20 cellular contexts compared by ENCODE assay signal in genomic region chr11:33900159-33900855, GRCh38. TPM values are rescaled to one million over a fixed set of nuclear protein-coding genes. Genes with fewer than 3 reads are reported as not detected.
DNase-seq lines count a peak whose midpoint lies in the region; ATAC-seq and TF ChIP-seq lines count a peak whose summit lies in the region.
"Had no signal": no experiment of that assay in that cellular context is flagged by ENCODE, and none has a peak within 500 bp of the region (broad histone marks: within the 10 kb centered on the region; RNA-seq: fewer than 3 reads in every experiment).

No MANE protein-coding gene starts in this region.

- no peak for TF ChIP-seq CTCF in spleen (IDR thresholded peaks at IDR 0.05 in 8 of 11, conservative IDR thresholded peaks at IDR 0.05 in 3 of 11)

- no peaks in the 10 kb centered on the region for H3K36me3 ChIP-seq in BLaER1 treated with 17β-estradiol and CSF1 and Interleukin-3, amounts not matched to agents 10 nM and 100 nM
- H3K36me3 ChIP-seq in spleen = no peaks in the 10 kb centered on the region
- H3K36me3 ChIP-seq: HAP-1, prostate gland, thyroid gland had no signal

- peak; percentile 23 for DNase-seq in KG1 (lab: John Stamatoyannopoulos, UW)
- DNase-seq in spleen = no peak
- DNase-seq in activated CD4-positive, alpha-beta T cell treated with anti-CD3 and anti-CD28 coated beads, Interleukin-2, amount 50 U/mL, for 1 hour = no peak
- no peak for DNase-seq in HEK293T (ENCODE audit: extremely low spot score)
- no peak for DNase-seq in T-helper 1 cell
- DNase-seq: activated CD4-positive, alpha-beta T cell treated with anti-CD3 and anti-CD28 coated beads for 1 hour; activated effector memory CD4-positive, alpha-beta T cell treated with Interleukin-2 at 50 U/mL for 16 hours; activated T-cell treated with anti-CD3 and anti-CD28 coated beads for 4 hours; central memory CD4-positive, alpha-beta T cell; DMS53; left cardiac atrium; MM.1S; Right ventricle myocardium superior; stimulated activated naive CD4-positive, alpha-beta T cell treated with Interleukin-2 at 50 U/mL for 16 hours; thyroid gland had no signal

- no peaks in the 10 kb centered on the region for H3K27me3 Mint-ChIP-seq in dendritic cell treated with granulocyte-macrophage colony-stimulating factor and Interleukin-4, amounts not matched to agents 40 ng/mL and 50 ng/mL, for 4 days

- peaks cover 0 to 27% (median 5%) of the 10 kb centered on the region in 11 experiments; a peak in 13 of 22 replicates for H3K9me3 ChIP-seq in BLaER1 treated with 17β-estradiol and CSF1 and Interleukin-3, amounts not matched to agents 10 nM and 100 nM (replicated peaks in 1 of 11)
- no peaks in the 10 kb centered on the region for H3K9me3 ChIP-seq in spleen
- H3K9me3 ChIP-seq: HAP-1, prostate gland, thyroid gland had no signal

- no peak overlapping the region for H3K4me3 Mint-ChIP-seq in dendritic cell treated with granulocyte-macrophage colony-stimulating factor and Interleukin-4, amounts not matched to agents 40 ng/mL and 50 ng/mL, for 4 days

- H3K9ac ChIP-seq in BLaER1 treated with 17β-estradiol and CSF1 and Interleukin-3, amounts not matched to agents 10 nM and 100 nM = peak overlapping the region in 5 of 11 experiments; percentile 1 to 93 (median 15); a peak in 4 of 22 replicates

- H4K20me1 ChIP-seq in BLaER1 treated with 17β-estradiol and CSF1 and Interleukin-3, amounts not matched to agents 10 nM and 100 nM = no peaks in the 10 kb centered on the region

- H3K27ac Mint-ChIP-seq in dendritic cell treated with granulocyte-macrophage colony-stimulating factor and Interleukin-4, amounts not matched to agents 40 ng/mL and 50 ng/mL, for 4 days = peak overlapping the region; percentile 38

- intact Hi-C loops in dendritic cell treated with granulocyte-macrophage colony-stimulating factor and Interleukin-4, amounts not matched to agents 40 ng/mL and 50 ng/mL, for 4 days (cut with micrococcal nuclease) = no loop called here
- intact Hi-C loops in spleen (cut with DNase I; ENCODE audit: low total_unique reads) = no loop called here

- H3K27me3 ChIP-seq in BLaER1 treated with 17β-estradiol and CSF1 and Interleukin-3, amounts not matched to agents 10 nM and 100 nM = no peaks in the 10 kb centered on the region
- no peaks in the 10 kb centered on the region for H3K27me3 ChIP-seq in spleen (replicated peaks in 1 of 7)
- H3K27me3 ChIP-seq: thyroid gland had no signal

- no peaks in the 10 kb centered on the region for H3K9me3 Mint-ChIP-seq in dendritic cell treated with granulocyte-macrophage colony-stimulating factor and Interleukin-4, amounts not matched to agents 40 ng/mL and 50 ng/mL, for 4 days

- CTCF ChIA-PET in HEK293T (lab: Yijun Ruan, JAX) = interaction anchor here (0.5 kb wide), 1 partner anchor 747 kb away, joined by 4 read pairs; no protein-coding TSS in a partner anchor

- ATAC-seq in HG03457 (IDR thresholded peaks at IDR 0.05; ENCODE audit: unreplicated experiment) = no peak

- no peaks in the 10 kb centered on the region for H3K36me3 Mint-ChIP-seq in dendritic cell treated with granulocyte-macrophage colony-stimulating factor and Interleukin-4, amounts not matched to agents 40 ng/mL and 50 ng/mL, for 4 days (ENCODE audit: low read depth)

- POLR2A ChIA-PET in HEK293T (lab: Yijun Ruan, JAX) = interaction anchor here (0.7 kb wide), 1 partner anchor 241 kb away, joined by 4 read pairs; no protein-coding TSS in a partner anchor

- H3K4me1 ChIP-seq in BLaER1 treated with 17β-estradiol and CSF1 and Interleukin-3, amounts not matched to agents 10 nM and 100 nM = peaks cover 43 to 74% (median 57%) of the 10 kb centered on the region in 10 experiments
- peaks cover 13 to 63% (median 38%) of the 10 kb centered on the region in 6 donors for H3K4me1 ChIP-seq in spleen
- H3K4me1 ChIP-seq: HAP-1, prostate gland had no signal

- no peak overlapping the region for H3K4me3 ChIP-seq in BLaER1 treated with 17β-estradiol and CSF1 and Interleukin-3, amounts not matched to agents 10 nM and 100 nM
- H3K4me3 ChIP-seq in spleen = no peak overlapping the region
- H3K4me3 ChIP-seq: HAP-1, prostate gland, thyroid gland had no signal

- no peak for TF ChIP-seq POLR2A in spleen (IDR thresholded peaks at IDR 0.05)

- peak overlapping the region; percentile 47 to 98 (median 69) for H3K4me2 ChIP-seq in BLaER1 treated with 17β-estradiol and CSF1 and Interleukin-3, amounts not matched to agents 10 nM and 100 nM

- peak overlapping the region in 6 of 11 experiments; percentile 30 to 98 (median 98); a peak in 11 of 22 replicates for H3K27ac ChIP-seq in BLaER1 treated with 17β-estradiol and CSF1 and Interleukin-3, amounts not matched to agents 10 nM and 100 nM
- H3K27ac ChIP-seq in spleen = peak overlapping the region in 6 of 8 donors; percentile 41 to 76 (median 69)
- H3K27ac ChIP-seq: prostate gland had no signal

- peaks cover 45% of the 10 kb centered on the region for H3K4me1 Mint-ChIP-seq in dendritic cell treated with granulocyte-macrophage colony-stimulating factor and Interleukin-4, amounts not matched to agents 40 ng/mL and 50 ng/mL, for 4 days (ENCODE audit: low read depth)

- 21 to 40% (median 34%) methylated on average over 7 of the region's 7 CpGs for WGBS in spleen, 5 donors

TF ChIP-seq in HEK293T, 16 proteins besides CTCF, POLR2A, EP300 and RAD21:
- TF ChIP-seq SUZ12 (IDR thresholded peaks at IDR 0.05) = no peak
- TF ChIP-seq SP1 (IDR thresholded peaks at IDR 0.05) = no peak
- TF ChIP-seq HDGF (IDR thresholded peaks at IDR 0.05; ENCODE audit: borderline replicate concordance) = no peak
- TF ChIP-seq ELF4 (IDR thresholded peaks at IDR 0.05) = no peak
- no peak for TF ChIP-seq BHLHE40 (IDR thresholded peaks at IDR 0.05; ENCODE audit: borderline replicate concordance)
- no peak for TF ChIP-seq TARDBP (IDR thresholded peaks at IDR 0.05)
- no peak for TF ChIP-seq FOXM1 (IDR thresholded peaks at IDR 0.05; ENCODE audit: borderline replicate concordance)
- no peak for TF ChIP-seq PKNOX1 (IDR thresholded peaks at IDR 0.05)
- TF ChIP-seq ARNT (IDR thresholded peaks at IDR 0.05) = no peak
- TF ChIP-seq NFRKB (IDR thresholded peaks at IDR 0.05) = no peak
- TF ChIP-seq L3MBTL2 (conservative IDR thresholded peaks at IDR 0.05) = no peak
- no peak for TF ChIP-seq FOXK2 (IDR thresholded peaks at IDR 0.05)
- no peak for TF ChIP-seq LEF1 (IDR thresholded peaks at IDR 0.05; ENCODE audit: borderline replicate concordance)

RNA-seq across cellular contexts. Expression of gene LMO2, which starts 8.4 kb away (rescaled TPM):
- total RNA-seq in spleen = 10 to 100 TPM; 46.6 to 79.4 (median 63.5) TPM
- 10 to 100 TPM; 36.0 to 66.6 (median 48.9) TPM for polyA plus RNA-seq in spleen
